In the genomic region with DNA sequence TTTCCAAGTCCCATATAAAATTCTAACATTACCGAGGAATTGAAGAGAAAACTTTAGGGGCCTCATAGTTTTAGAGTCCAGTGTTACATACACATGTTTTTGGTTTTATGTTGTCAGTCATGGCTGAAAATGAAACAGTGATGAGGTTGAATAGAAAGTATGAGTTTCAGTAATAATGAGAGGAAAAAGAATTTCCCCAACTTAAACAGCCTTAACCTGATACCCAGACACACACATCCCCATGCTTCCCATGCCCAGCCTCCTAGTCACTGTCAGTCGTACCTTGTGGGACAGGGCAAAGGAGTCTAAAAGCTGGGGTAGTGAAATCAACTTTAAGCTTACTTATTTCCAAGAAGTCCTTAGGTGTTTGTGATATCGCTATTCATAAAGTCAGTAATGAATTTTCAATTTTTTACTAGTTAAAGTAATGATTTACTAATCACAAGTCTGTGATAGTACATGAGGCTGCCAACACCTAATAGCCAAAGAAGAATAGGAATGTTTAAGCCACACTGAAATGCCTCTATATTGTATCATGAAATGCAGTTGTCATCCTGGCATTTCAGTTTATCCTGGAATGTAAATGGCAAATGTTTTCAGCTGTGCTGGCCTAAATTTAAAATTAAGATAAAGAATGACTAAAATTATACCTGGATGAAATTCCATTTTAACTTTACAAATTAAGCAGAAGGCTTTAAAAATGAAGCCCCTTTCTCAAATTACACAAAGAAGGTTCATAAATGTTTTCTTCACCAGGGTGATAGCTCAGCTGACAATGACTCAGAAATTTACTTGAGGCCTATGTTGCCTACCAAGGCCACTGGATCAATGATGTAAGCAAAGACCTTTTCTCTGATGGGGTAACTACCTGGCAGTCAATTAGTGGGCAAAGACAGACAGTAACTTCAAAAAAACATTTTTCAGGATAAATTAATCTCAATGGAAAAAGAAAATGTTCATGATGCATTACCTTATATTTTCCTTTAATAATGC, we compare ENCODE assay signal across 12 cellular contexts. TPM values are rescaled to one million over a fixed set of nuclear protein-coding genes. Genes with fewer than 3 reads are reported as not detected.
DNase-seq lines count a peak whose midpoint lies in the region; ATAC-seq, FAIRE-seq and TF ChIP-seq lines count a peak whose summit lies in the region.
"Had no signal": no experiment of that assay in that cellular context is flagged by ENCODE, and none has a peak within 500 bp of the region (broad histone marks: within the 10 kb centered on the region; RNA-seq: fewer than 3 reads in every experiment).

No MANE protein-coding gene starts in this region.

- peak overlapping the region; percentile 70 for H3K4me3 Mint-ChIP-seq in stimulated activated naive CD8-positive, alpha-beta T cell treated with anti-CD3 and anti-CD28 coated beads, Interleukin-15, Interleukin-2, amounts not matched to agents 100 ng/mL and 50 ng/mL, for 24 hours
- H3K4me3 Mint-ChIP-seq: activated naive CD8-positive, alpha-beta T cell treated with anti-CD3 and anti-CD28 coated beads, Interleukin-2, amount 10 ng/mL, durations not matched to agents 7 days and 5 days had no signal

- H3K9me3 Mint-ChIP-seq in stimulated activated naive CD8-positive, alpha-beta T cell treated with anti-CD3 and anti-CD28 coated beads, Interleukin-15, Interleukin-2, amounts not matched to agents 100 ng/mL and 50 ng/mL, for 24 hours, result no peaks in the 10 kb centered on the region
- H3K9me3 Mint-ChIP-seq: activated naive CD8-positive, alpha-beta T cell treated with anti-CD3 and anti-CD28 coated beads, Interleukin-2, amount 10 ng/mL, durations not matched to agents 7 days and 5 days had no signal

- H3K27ac Mint-ChIP-seq in stimulated activated naive CD8-positive, alpha-beta T cell treated with anti-CD3 and anti-CD28 coated beads, Interleukin-15, Interleukin-2, amounts not matched to agents 100 ng/mL and 50 ng/mL, for 24 hours, result peak overlapping the region; percentile 91

- peak; percentile 95 for ATAC-seq in HG02642 (IDR thresholded peaks at IDR 0.05; ENCODE audit: poor library complexity, unreplicated experiment)
- ATAC-seq in heart right ventricle, result no peak
- ATAC-seq: sciatic nerve had no signal

- H3K9me3 ChIP-seq in heart right ventricle, result no peaks in the 10 kb centered on the region
- no peaks in the 10 kb centered on the region for H3K9me3 ChIP-seq in spleen

- intact Hi-C loops in heart right ventricle (cut with DNase I) (no loop called here), spleen (cut with DNase I; ENCODE audit: low total_unique reads) (no loop called here)

- H3K4me1 ChIP-seq in heart right ventricle (peaks cover 0 to 37% (median 9%) of the 10 kb centered on the region in 9 donors), spleen (peaks cover 0 to 5% (median 0%) of the 10 kb centered on the region in 6 donors)

- peaks cover 11% of the 10 kb centered on the region for H3K36me3 Mint-ChIP-seq in stimulated activated naive CD8-positive, alpha-beta T cell treated with anti-CD3 and anti-CD28 coated beads, Interleukin-15, Interleukin-2, amounts not matched to agents 100 ng/mL and 50 ng/mL, for 24 hours (ENCODE audit: low read depth)

- no peaks in the 10 kb centered on the region for H3K27me3 Mint-ChIP-seq in stimulated activated naive CD8-positive, alpha-beta T cell treated with anti-CD3 and anti-CD28 coated beads, Interleukin-15, Interleukin-2, amounts not matched to agents 100 ng/mL and 50 ng/mL, for 24 hours
- H3K27me3 Mint-ChIP-seq: activated naive CD8-positive, alpha-beta T cell treated with anti-CD3 and anti-CD28 coated beads, Interleukin-2, amount 10 ng/mL, durations not matched to agents 7 days and 5 days had no signal

- WGBS in heart right ventricle, 2 donors, result 94 to 97% methylated on average over 3 of the region's 3 CpGs
- 64 to 86% (median 81%) methylated on average over 3 of the region's 3 CpGs for WGBS in spleen, 5 donors

- no peak overlapping the region for H3K4me3 ChIP-seq in heart right ventricle
- no peak overlapping the region for H3K4me3 ChIP-seq in spleen
- H3K4me3 ChIP-seq: PC-9 had no signal

- H3K36me3 ChIP-seq in heart right ventricle (peaks cover 0 to 11% (median 0%) of the 10 kb centered on the region in 9 donors), spleen (peaks cover 0 to 13% (median 7%) of the 10 kb centered on the region in 6 donors)

- H3K27me3 ChIP-seq in heart right ventricle, result peaks cover 0 to 49% (median 0%) of the 10 kb centered on the region in 7 donors
- no peaks in the 10 kb centered on the region for H3K27me3 ChIP-seq in spleen (replicated peaks in 1 of 7)

- H3K4me1 Mint-ChIP-seq in stimulated activated naive CD8-positive, alpha-beta T cell treated with anti-CD3 and anti-CD28 coated beads, Interleukin-15, Interleukin-2, amounts not matched to agents 100 ng/mL and 50 ng/mL, for 24 hours (ENCODE audit: low read depth), result peaks cover 63% of the 10 kb centered on the region

- peak overlapping the region in 1 of 10 donors; percentile 34 for H3K27ac ChIP-seq in heart right ventricle
- H3K27ac ChIP-seq in spleen, result no peak overlapping the region
- H3K27ac ChIP-seq: C4-2B, PC-9 had no signal

- TF ChIP-seq CTCF in heart right ventricle (IDR thresholded peaks at IDR 0.05) (no peak), spleen (IDR thresholded peaks at IDR 0.05 in 8 of 11, conservative IDR thresholded peaks at IDR 0.05 in 3 of 11) (no peak)

- TF ChIP-seq POLR2A in spleen (IDR thresholded peaks at IDR 0.05), result no peak

- peak; percentile 14 for DNase-seq in activated naive CD4-positive, alpha-beta T cell treated with Interleukin-2 at 50 U/mL for 16 hours
- no peak for DNase-seq in activated naive CD4-positive, alpha-beta T cell (lab: John Stamatoyannopoulos, UW)
- DNase-seq in RCC 7860 (ENCODE audit: low spot score) (no peak), heart right ventricle (no peak), SKM-1 (lab: John Stamatoyannopoulos, UW; ENCODE audit: unreplicated experiment) (no peak), spleen (no peak)
- DNase-seq: activated naive CD8-positive, alpha-beta T cell treated with anti-CD3 and anti-CD28 coated beads, Interleukin-2, amount 10 ng/mL, durations not matched to agents 7 days and 5 days; PC-9 had no signal

- FAIRE-seq in RCC 7860 (lab: Jason Lieb, UNC), result peak; percentile 81

RNA-seq across cellular contexts. Expression of gene GPR34, which starts 24.2 kb away (rescaled TPM):
- 1 to 10 TPM; 1.0 to 9.8 (median 3.7) TPM for total RNA-seq in heart right ventricle
- 1 to 10 TPM; 2.2 to 2.4 TPM for polyA plus RNA-seq in heart right ventricle
- total RNA-seq in spleen, result 10 to 100 TPM in 6 of 7 donors, 1 to 10 TPM in 1; 7.4 to 45.1 (median 23.7) TPM
- 10 to 100 TPM in 1 of 3 donors, 1 to 10 TPM in 2; 5.5 to 10.1 (median 6.2) TPM for polyA plus RNA-seq in spleen
- total RNA-seq: PC-9 had no signal

RNA-seq across cellular contexts. Expression of gene GPR82, which starts 59.4 kb away (rescaled TPM):
- total RNA-seq in heart right ventricle (under 1 TPM in 3 of 10 donors, not detected in 7; 0.09 to 0.36 (median 0.25) TPM), spleen (1 to 10 TPM in 1 of 7 donors, under 1 TPM in 6; 0.33 to 1.7 (median 0.51) TPM)
- polyA plus RNA-seq in heart right ventricle (under 1 TPM in 1 of 2 donors, not detected in 1; 0.06 TPM), spleen (under 1 TPM; 0.26 to 0.49 (median 0.26) TPM)
- total RNA-seq: PC-9 had no signal
